Comparison of ENCODE assay signal across 21 cellular contexts in the genomic region with DNA sequence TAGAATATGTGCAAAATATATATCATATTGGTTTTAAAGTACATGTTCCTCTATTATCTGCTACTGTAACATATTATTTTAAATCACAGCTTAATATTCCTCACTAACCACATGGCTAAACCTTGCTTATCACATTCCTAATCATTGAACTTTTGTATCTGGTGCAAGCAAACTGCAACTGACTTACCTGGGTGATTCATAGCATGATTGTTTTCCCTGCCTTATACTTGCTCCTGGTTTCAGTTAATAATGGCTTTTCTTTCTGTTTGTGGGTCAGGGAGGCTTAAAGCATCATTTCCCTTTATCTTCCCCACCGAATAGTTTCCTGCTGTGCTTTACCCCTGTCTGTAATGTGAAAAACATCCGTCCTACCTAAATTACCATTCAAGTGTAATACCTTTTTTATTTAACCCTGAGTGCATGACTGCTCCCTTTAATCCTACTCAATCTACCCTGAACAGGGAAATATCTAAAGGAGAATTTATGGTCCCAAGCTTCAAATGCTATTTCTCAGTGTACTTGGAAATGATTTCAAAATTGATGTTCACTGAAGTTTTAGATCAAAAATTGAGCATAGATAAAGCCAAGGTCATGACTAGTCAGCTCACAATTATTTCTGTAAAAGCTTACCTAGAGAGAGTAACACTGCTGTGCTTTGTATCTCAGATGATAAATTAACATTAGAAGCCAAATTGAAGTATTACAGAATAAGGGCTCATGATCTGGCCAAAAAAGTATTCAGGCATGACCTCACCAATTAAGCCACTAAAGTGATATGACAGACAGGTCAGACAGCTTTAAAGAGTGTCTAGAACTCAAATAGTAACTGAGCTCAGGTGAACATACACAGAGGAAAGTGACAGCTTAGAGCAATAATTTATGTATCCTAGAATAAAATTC.
DNase-seq lines count a peak whose midpoint lies in the region; ATAC-seq and TF ChIP-seq lines count a peak whose summit lies in the region.
"Had no signal": no experiment of that assay in that cellular context is flagged by ENCODE, and none has a peak within 500 bp of the region (broad histone marks: within the 10 kb centered on the region; RNA-seq: fewer than 3 reads in every experiment).

No MANE protein-coding gene starts in this region.

- intact Hi-C loops in CD4-positive, alpha-beta memory T cell (cut with micrococcal nuclease): no loop called here

- no peaks in the 10 kb centered on the region for H3K9me3 ChIP-seq in CD4-positive, alpha-beta memory T cell (ENCODE audit: control insufficient read depth in 1 of 2, low read length in 2 of 2)
- H3K9me3 ChIP-seq: HAP-1, prostate gland had no signal

- no peaks in the 10 kb centered on the region for H3K36me3 ChIP-seq in CD4-positive, alpha-beta memory T cell (ENCODE audit: insufficient read depth, low read length)
- H3K36me3 ChIP-seq: brain microvascular endothelial cell, HAP-1, prostate gland had no signal

- H3K36me3 Mint-ChIP-seq in WTC11: peaks cover 1% of the 10 kb centered on the region; the same call in 1 of the 2 replicates
- H3K36me3 Mint-ChIP-seq in CD4-positive, alpha-beta memory T cell: no peaks in the 10 kb centered on the region

- H3K9me3 Mint-ChIP-seq in WTC11: peaks cover 2% of the 10 kb centered on the region
- peaks cover 6 to 16% (median 8%) of the 10 kb centered on the region in 8 donors for H3K9me3 Mint-ChIP-seq in CD4-positive, alpha-beta memory T cell

- POLR2A ChIA-PET in WTC11 (lab: Charles Lee): no interaction called here
- POLR2A ChIA-PET in RWPE1 (lab: Yijun Ruan, JAX; ENCODE audit: low non-redundant PET): no interaction called here
- POLR2A ChIA-PET in CD4-positive, alpha-beta memory T cell (lab: Charles Lee; ENCODE audit: partially characterized antibody): no interaction called here

- peak overlapping the region; percentile 43 for H3K27ac Mint-ChIP-seq in WTC11
- H3K27ac Mint-ChIP-seq in CD4-positive, alpha-beta memory T cell: no peak overlapping the region
- H3K27ac Mint-ChIP-seq: activated CD4-positive, alpha-beta memory T cell treated with anti-CD3 and anti-CD28 coated beads, Interleukin-2, amount 10 ng/mL, durations not matched to agents 7 days and 5 days; activated naive CD8-positive, alpha-beta T cell treated with anti-CD3 and anti-CD28 coated beads, Interleukin-2, amount 50 U/mL, for 24 hours; effector memory CD8-positive, alpha-beta T cell had no signal

- no peaks in the 10 kb centered on the region for H3K4me1 ChIP-seq in CD4-positive, alpha-beta memory T cell (ENCODE audit: insufficient read depth, low read length)
- H3K4me1 ChIP-seq: HAP-1, prostate gland had no signal

- peak; percentile 5 for DNase-seq in DMS53 treated with DMSO at 0.1 percent for 48 hours (lab: John Stamatoyannopoulos, UW; ENCODE audit: unreplicated experiment)
- DNase-seq in NCI-H146 (lab: John Stamatoyannopoulos, UW): peak; percentile 78
- no peak for DNase-seq in WTC11 (ENCODE audit: low spot score)
- DNase-seq in left kidney (ENCODE audit: low read depth, low spot score): peak; percentile 68
- no peak for DNase-seq in RWPE1 (ENCODE audit: low spot score)
- no peak for DNase-seq in CD4-positive, alpha-beta memory T cell
- DNase-seq: activated CD4-positive, alpha-beta memory T cell treated with anti-CD3 and anti-CD28 coated beads, Interleukin-2, amount 10 ng/mL, durations not matched to agents 7 days and 5 days; activated effector memory CD4-positive, alpha-beta T cell treated with Interleukin-2 at 50 U/mL for 16 hours; activated naive CD8-positive, alpha-beta T cell treated with anti-CD3 and anti-CD28 coated beads, Interleukin-2, amount 50 U/mL, for 24 hours; brain microvascular endothelial cell; DMS153; effector memory CD8-positive, alpha-beta T cell; GDM1; KBM-7; NCI-H1930; NCI-H510A had no signal

- H3K27ac ChIP-seq in RWPE1: no peak overlapping the region
- no peak overlapping the region for H3K27ac ChIP-seq in CD4-positive, alpha-beta memory T cell (ENCODE audit: low read depth, low read length)
- H3K27ac ChIP-seq: brain microvascular endothelial cell, C4-2B, prostate gland had no signal

- CTCF ChIA-PET in WTC11 (lab: Charles Lee): no interaction called here
- CTCF ChIA-PET in RWPE1 (lab: Yijun Ruan, JAX): interaction anchor here (0.6 kb wide), 1 partner anchor 1054 kb away, joined by 4 read pairs; no protein-coding TSS in a partner anchor
- CTCF ChIA-PET in CD4-positive, alpha-beta memory T cell (lab: Charles Lee; ENCODE audit: partially characterized antibody): no interaction called here

- no peaks in the 10 kb centered on the region for H3K27me3 Mint-ChIP-seq in WTC11 (ENCODE audit: low read depth)
- no peaks in the 10 kb centered on the region for H3K27me3 Mint-ChIP-seq in CD4-positive, alpha-beta memory T cell
- H3K27me3 Mint-ChIP-seq: activated CD4-positive, alpha-beta memory T cell treated with anti-CD3 and anti-CD28 coated beads, Interleukin-2, amount 10 ng/mL, durations not matched to agents 7 days and 5 days; activated naive CD8-positive, alpha-beta T cell treated with anti-CD3 and anti-CD28 coated beads, Interleukin-2, amount 50 U/mL, for 24 hours; effector memory CD8-positive, alpha-beta T cell had no signal

- TF ChIP-seq CTCF in WTC11 (IDR thresholded peaks at IDR 0.05) (no peak), RWPE1 (conservative IDR thresholded peaks at IDR 0.05; ENCODE audit: low read depth) (no peak)

- peak; percentile 66 for ATAC-seq in WTC11
- ATAC-seq in activated CD4-positive, CD25-positive, alpha-beta regulatory T cell treated with anti-CD3 and anti-CD28 coated beads, Interleukin-2, amount 50 U/mL, for 24 hours: no peak
- ATAC-seq: activated naive CD8-positive, alpha-beta T cell treated with anti-CD3 and anti-CD28 coated beads, Interleukin-2, amount 50 U/mL, for 24 hours; effector memory CD8-positive, alpha-beta T cell; left lobe of liver had no signal

- peaks cover 14% of the 10 kb centered on the region for H3K4me1 Mint-ChIP-seq in WTC11
- no peaks in the 10 kb centered on the region for H3K4me1 Mint-ChIP-seq in CD4-positive, alpha-beta memory T cell
- H3K4me1 Mint-ChIP-seq: activated CD4-positive, alpha-beta memory T cell treated with anti-CD3 and anti-CD28 coated beads, Interleukin-2, amount 10 ng/mL, durations not matched to agents 7 days and 5 days; activated naive CD8-positive, alpha-beta T cell treated with anti-CD3 and anti-CD28 coated beads, Interleukin-2, amount 50 U/mL, for 24 hours had no signal

- H3K4me3 ChIP-seq in CD4-positive, alpha-beta memory T cell (ENCODE audit: low read length in 2 of 2): no peak overlapping the region
- H3K4me3 ChIP-seq: HAP-1, prostate gland had no signal

- no peak overlapping the region; the same call in 1 of the 2 replicates for H3K4me3 Mint-ChIP-seq in WTC11
- no peak overlapping the region for H3K4me3 Mint-ChIP-seq in CD4-positive, alpha-beta memory T cell
- H3K4me3 Mint-ChIP-seq: activated CD4-positive, alpha-beta memory T cell treated with anti-CD3 and anti-CD28 coated beads, Interleukin-2, amount 10 ng/mL, durations not matched to agents 7 days and 5 days; activated naive CD8-positive, alpha-beta T cell treated with anti-CD3 and anti-CD28 coated beads, Interleukin-2, amount 50 U/mL, for 24 hours; effector memory CD8-positive, alpha-beta T cell had no signal

- no peaks in the 10 kb centered on the region for H3K27me3 ChIP-seq in CD4-positive, alpha-beta memory T cell (ENCODE audit: insufficient read depth, low read length)
- H3K27me3 ChIP-seq: brain microvascular endothelial cell had no signal

TF ChIP-seq in WTC11, 78 proteins besides CTCF, POLR2A, EP300 and RAD21:
- TF ChIP-seq FOXP1 (CRISPR knock-in tag; IDR thresholded peaks at IDR 0.05; ENCODE audit: borderline replicate concordance): no peak
- no peak for TF ChIP-seq TCF7 (CRISPR knock-in tag; IDR thresholded peaks at IDR 0.05; ENCODE audit: low read depth)
- no peak for TF ChIP-seq RELA (CRISPR knock-in tag; IDR thresholded peaks at IDR 0.05; ENCODE audit: borderline replicate concordance)
- no peak for TF ChIP-seq ELF4 (CRISPR knock-in tag; IDR thresholded peaks at IDR 0.05; ENCODE audit: low read depth)
- no peak for TF ChIP-seq SP1 (CRISPR knock-in tag; conservative IDR thresholded peaks at IDR 0.05)
- TF ChIP-seq, protein P1, sequence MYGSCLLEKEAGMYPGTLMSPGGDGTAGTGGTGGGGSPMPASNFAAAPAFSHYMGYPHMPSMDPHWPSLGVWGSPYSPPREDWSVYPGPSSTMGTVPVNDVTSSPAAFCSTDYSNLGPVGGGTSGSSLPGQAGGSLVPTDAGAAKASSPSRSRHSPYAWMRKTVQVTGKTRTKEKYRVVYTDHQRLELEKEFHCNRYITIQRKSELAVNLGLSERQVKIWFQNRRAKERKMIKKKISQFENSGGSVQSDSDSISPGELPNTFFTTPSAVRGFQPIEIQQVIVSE (CRISPR knock-in tag; IDR thresholded peaks at IDR 0.05; ENCODE audit: borderline replicate concordance): no peak
- no peak for TF ChIP-seq NFATC4 (CRISPR knock-in tag; IDR thresholded peaks at IDR 0.05)
- TF ChIP-seq NR1H2 (CRISPR knock-in tag; IDR thresholded peaks at IDR 0.05): no peak
- TF ChIP-seq, protein P2, sequence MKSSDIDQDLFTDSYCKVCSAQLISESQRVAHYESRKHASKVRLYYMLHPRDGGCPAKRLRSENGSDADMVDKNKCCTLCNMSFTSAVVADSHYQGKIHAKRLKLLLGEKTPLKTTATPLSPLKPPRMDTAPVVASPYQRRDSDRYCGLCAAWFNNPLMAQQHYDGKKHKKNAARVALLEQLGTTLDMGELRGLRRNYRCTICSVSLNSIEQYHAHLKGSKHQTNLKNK (CRISPR knock-in tag; IDR thresholded peaks at IDR 0.05): no peak
- TF ChIP-seq OVOL2 (CRISPR knock-in tag; IDR thresholded peaks at IDR 0.05; ENCODE audit: borderline replicate concordance): no peak
- TF ChIP-seq ZNF317 (CRISPR knock-in tag; IDR thresholded peaks at IDR 0.05; ENCODE audit: borderline replicate concordance, low read depth): no peak

Comparison
In these comparisons a context has a peak if more than half of its experiments do, and no peak if none do; other contexts are left out.
1. DNase-seq: peak in DMS53 treated with DMSO at 0.1 percent for 48 hours (single experiment), NCI-H146 (single experiment) and left kidney (single experiment); none in WTC11 (single experiment), RWPE1 (single experiment) and CD4-positive, alpha-beta memory T cell (0 of 5).